Comparison of ENCODE assay signal across 28 cellular contexts in the genomic region with DNA sequence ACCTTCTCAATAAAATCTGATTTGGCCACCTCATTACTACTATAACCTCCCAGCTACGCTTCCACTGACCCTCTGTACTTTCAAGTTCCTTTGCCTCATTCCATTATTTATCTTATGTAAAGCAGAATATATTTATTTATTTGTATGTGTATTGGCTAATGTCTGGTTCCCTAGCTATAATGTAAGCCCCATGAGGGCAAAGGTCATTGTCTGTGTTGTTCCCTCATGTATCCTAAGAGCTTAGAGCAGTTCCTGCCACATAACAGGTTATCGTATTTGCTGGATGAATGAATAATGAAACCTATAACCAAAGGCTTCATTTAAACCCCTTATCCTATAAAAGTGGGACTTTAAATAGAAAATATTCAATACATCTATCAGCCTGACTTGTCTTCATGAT.
"Had no signal": no experiment of that assay in that cellular context is flagged by ENCODE, and none has a peak within 500 bp of the region (broad histone marks: within the 10 kb centered on the region; RNA-seq: fewer than 3 reads in every experiment).

No MANE protein-coding gene starts in this region.

- H3K4me1 ChIP-seq: colonic mucosa, esophagus muscularis mucosa, esophagus squamous epithelium, foreskin keratinocyte, gastrocnemius medialis, gastroesophageal sphincter, heart left ventricle, heart right ventricle had no signal

- H3K4me3 ChIP-seq: colonic mucosa, coronary artery, dorsolateral prefrontal cortex, esophagus muscularis mucosa, esophagus squamous epithelium, gastrocnemius medialis, gastroesophageal sphincter, heart left ventricle, heart right ventricle had no signal

- H3K36me3 ChIP-seq: colonic mucosa, esophagus muscularis mucosa, esophagus squamous epithelium, gastrocnemius medialis, gastroesophageal sphincter, heart left ventricle, heart right ventricle had no signal

- H3K27ac ChIP-seq: colonic mucosa, coronary artery, dorsolateral prefrontal cortex, epithelial cell of prostate, esophagus muscularis mucosa, esophagus squamous epithelium, foreskin keratinocyte, gastrocnemius medialis, gastroesophageal sphincter, heart left ventricle, heart right ventricle had no signal

- FAIRE-seq: colon, endometrium, endothelial cell of umbilical vein, frontal cortex had no signal

- ATAC-seq: effector memory CD8-positive, alpha-beta T cell; esophagus mucosa; foreskin keratinocyte; gastrocnemius medialis; gastroesophageal sphincter; heart left ventricle; heart right ventricle had no signal

- H3K27me3 ChIP-seq: colonic mucosa, dorsolateral prefrontal cortex, esophagus muscularis mucosa, esophagus squamous epithelium, foreskin keratinocyte, gastrocnemius medialis, gastroesophageal sphincter, heart left ventricle, heart right ventricle had no signal

- DNase-seq: colonic mucosa; cortex of kidney; dermis blood vessel endothelial cell; dorsolateral prefrontal cortex; effector CD4-positive, alpha-beta T cell; effector CD8-positive, alpha-beta T cell; effector memory CD4-positive, alpha-beta T cell; effector memory CD8-positive, alpha-beta T cell; endodermal cell; erythroblast; esophagus squamous epithelium; foreskin fibroblast; foreskin keratinocyte; foreskin melanocyte; gastrocnemius medialis; glutamatergic neuron; head of caudate nucleus; heart left ventricle; heart right ventricle had no signal

- H3K9me3 ChIP-seq: colonic mucosa, esophagus muscularis mucosa, esophagus squamous epithelium, gastrocnemius medialis, gastroesophageal sphincter, heart left ventricle, heart right ventricle had no signal
